7 cellular contexts compared by ENCODE assay signal in the genomic region with DNA sequence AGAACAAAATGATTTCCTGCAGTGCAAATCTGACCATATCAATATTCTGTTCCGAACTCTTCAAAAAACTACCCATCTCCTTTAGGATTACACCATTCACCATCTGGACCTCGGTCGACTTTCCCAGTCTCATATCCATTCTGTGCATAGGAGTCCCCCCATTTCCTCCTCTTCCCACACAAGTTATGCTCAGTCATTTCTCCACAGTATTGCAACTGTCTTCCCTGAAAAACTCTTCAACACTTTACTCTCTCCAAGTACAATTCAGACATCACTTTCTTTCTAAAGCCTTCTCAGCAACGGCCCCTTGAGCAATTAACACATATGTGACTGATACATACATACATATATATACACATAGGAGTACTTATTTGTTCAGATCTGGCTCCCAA. TPM values are rescaled to one million over a fixed set of nuclear protein-coding genes. Genes with fewer than 3 reads are reported as not detected.
DNase-seq lines count a peak whose midpoint lies in the region; ATAC-seq and TF ChIP-seq lines count a peak whose summit lies in the region.
"Had no signal": no experiment of that assay in that cellular context is flagged by ENCODE, and none has a peak within 500 bp of the region (broad histone marks: within the 10 kb centered on the region; RNA-seq: fewer than 3 reads in every experiment).

No MANE protein-coding gene starts in this region.

- peaks cover 8% of the 10 kb centered on the region for H3K36me3 Mint-ChIP-seq in activated CD8-positive, alpha-beta T cell treated with anti-CD3 and anti-CD28 coated beads for 36 hours (ENCODE audit: low read depth)

- no peak for ATAC-seq in activated CD8-positive, alpha-beta T cell treated with anti-CD3 and anti-CD28 coated beads for 36 hours

- H3K27me3 ChIP-seq in Loucy (ENCODE audit: insufficient read depth, low read length, poor library complexity, severe bottlenecking): no peaks in the 10 kb centered on the region
- no peaks in the 10 kb centered on the region for H3K27me3 ChIP-seq in suprapubic skin

- no peaks in the 10 kb centered on the region for H3K9me2 ChIP-seq in Loucy (replicated peaks; ENCODE audit: low read depth, low read length)

- CTCF ChIA-PET in activated CD8-positive, alpha-beta T cell treated with anti-CD3 and anti-CD28 coated beads for 36 hours (lab: Charles Lee): interaction anchor here (1.3 to 2.6 kb wide), 2 partner anchors 10 to 60 kb away, joined by 4 to 9 read pairs; a partner anchor contains a TSS

- no peak for TF ChIP-seq EP300 in suprapubic skin (IDR thresholded peaks at IDR 0.05)

- DNase-seq in fibroblast of pulmonary artery (ENCODE audit: low read depth): no peak
- no peak for DNase-seq in suprapubic skin (ENCODE audit: low spot score in 2 of 2)
- DNase-seq in activated CD4-positive, alpha-beta T cell treated with anti-CD3 and anti-CD28 coated beads, Interleukin-2, amount 50 U/mL, for 1 hour: no peak
- no peak for DNase-seq in NCI-H2171 (lab: John Stamatoyannopoulos, UW)
- DNase-seq in activated CD8-positive, alpha-beta T cell treated with anti-CD3 and anti-CD28 coated beads for 36 hours: no peak

- POLR2A ChIA-PET in activated CD8-positive, alpha-beta T cell treated with anti-CD3 and anti-CD28 coated beads for 36 hours (lab: Charles Lee): interaction anchor here (1.6 to 2.5 kb wide), 3 partner anchors 17 to 25 kb away, joined by 6 to 9 read pairs (median 6); a partner anchor contains a TSS

- no peak for TF ChIP-seq POLR2A in suprapubic skin (IDR thresholded peaks at IDR 0.05)

- peak overlapping the region; percentile 86 for H3K9ac ChIP-seq in Loucy (ENCODE audit: low read depth, low read length, poor library complexity, severe bottlenecking)

- H3K9me3 Mint-ChIP-seq in activated CD8-positive, alpha-beta T cell treated with anti-CD3 and anti-CD28 coated beads for 36 hours: no peaks in the 10 kb centered on the region
- H3K9me3 Mint-ChIP-seq: neural crest cell had no signal

- peak overlapping the region; percentile 84 for H3K4me3 ChIP-seq in Loucy (ENCODE audit: low read length, poor library complexity, severe bottlenecking)
- peak overlapping the region; percentile 93 for H3K4me3 ChIP-seq in fibroblast of pulmonary artery (replicated peaks; ENCODE audit: low read depth, low read length)
- H3K4me3 ChIP-seq in suprapubic skin: peak overlapping the region; percentile 87

- no peak overlapping the region for H3K4me3 Mint-ChIP-seq in activated CD8-positive, alpha-beta T cell treated with anti-CD3 and anti-CD28 coated beads for 36 hours
- H3K4me3 Mint-ChIP-seq: neural crest cell had no signal

- no peaks in the 10 kb centered on the region for H3K27me3 Mint-ChIP-seq in activated CD8-positive, alpha-beta T cell treated with anti-CD3 and anti-CD28 coated beads for 36 hours

- H3K9me3 ChIP-seq in Loucy (ENCODE audit: insufficient read depth, low read depth, low read length): no peaks in the 10 kb centered on the region
- H3K9me3 ChIP-seq in suprapubic skin: no peaks in the 10 kb centered on the region

- H2AFZ ChIP-seq in Loucy (ENCODE audit: low read length): no peak overlapping the region

- intact Hi-C loops in activated CD8-positive, alpha-beta T cell treated with anti-CD3 and anti-CD28 coated beads for 36 hours (cut with micrococcal nuclease): no loop called here

- H3K36me3 ChIP-seq in Loucy (ENCODE audit: insufficient read depth, low read length): no peaks in the 10 kb centered on the region
- H3K36me3 ChIP-seq in suprapubic skin: no peaks in the 10 kb centered on the region

- H3K4me2 ChIP-seq in Loucy (ENCODE audit: low read depth, low read length, poor library complexity, severe bottlenecking): peak overlapping the region; percentile 88

- no peak overlapping the region for H3K27ac ChIP-seq in suprapubic skin

- no peaks in the 10 kb centered on the region for H3F3A ChIP-seq in Loucy (ENCODE audit: low read depth)

- WGBS in suprapubic skin: 44% methylated on average over 4 of the region's 4 CpGs

- H4K20me1 ChIP-seq in Loucy (ENCODE audit: insufficient read depth, low read length, poor library complexity, severe bottlenecking): no peaks in the 10 kb centered on the region

- H3K79me2 ChIP-seq in Loucy (ENCODE audit: insufficient read depth, low read length): peaks cover 63% of the 10 kb centered on the region

- H3K4me1 ChIP-seq in Loucy (ENCODE audit: insufficient read depth, low read length, poor library complexity, severe bottlenecking) (peaks cover 42% of the 10 kb centered on the region), suprapubic skin (peaks cover 31% of the 10 kb centered on the region)

- H3K27ac Mint-ChIP-seq in activated CD8-positive, alpha-beta T cell treated with anti-CD3 and anti-CD28 coated beads for 36 hours: no peak overlapping the region

- TF ChIP-seq CTCF in Loucy (conservative IDR thresholded peaks at IDR 0.05; ENCODE audit: low read length) (no peak; the same call in 1 of the 2 replicates), fibroblast of pulmonary artery (IDR thresholded peaks at IDR 0.05; ENCODE audit: low read length, missing control alignments) (no peak), suprapubic skin (IDR thresholded peaks at IDR 0.05) (no peak)
- TF ChIP-seq CTCF in activated CD8-positive, alpha-beta T cell treated with anti-CD3 and anti-CD28 coated beads for 36 hours (IDR thresholded peaks at IDR 0.05): no peak

- peaks cover 12% of the 10 kb centered on the region for H3K4me1 Mint-ChIP-seq in activated CD8-positive, alpha-beta T cell treated with anti-CD3 and anti-CD28 coated beads for 36 hours (ENCODE audit: low read depth)

RNA-seq across cellular contexts. Expression of a gene that starts 0.8 kb away (rescaled TPM):
- 1 to 10 TPM; 3.7 to 6.4 (median 4.8) TPM for total RNA-seq in suprapubic skin
- total RNA-seq in activated CD8-positive, alpha-beta T cell treated with anti-CD3 and anti-CD28 coated beads for 36 hours: 1 to 10 TPM; 5.3 to 6.2 TPM

RNA-seq across cellular contexts. Expression of a gene that starts 10.3 kb away (rescaled TPM):
- total RNA-seq in suprapubic skin: 100 to 1,000 TPM in 1 of 4 donors, 10 to 100 TPM in 3; 31.4 to 115 (median 64.4) TPM
- 10 to 100 TPM; 19.8 to 22.0 TPM for total RNA-seq in activated CD8-positive, alpha-beta T cell treated with anti-CD3 and anti-CD28 coated beads for 36 hours

RNA-seq across cellular contexts. Expression of a gene that starts 17.4 kb away (rescaled TPM):
- 1 to 10 TPM; 3.9 to 8.7 (median 6.0) TPM for total RNA-seq in suprapubic skin
- total RNA-seq in activated CD8-positive, alpha-beta T cell treated with anti-CD3 and anti-CD28 coated beads for 36 hours: 1 to 10 TPM; 9.7 to 9.8 TPM

RNA-seq across cellular contexts. Expression of a gene that starts 25.4 kb away (rescaled TPM):
- total RNA-seq in suprapubic skin: 10 to 100 TPM; 24.2 to 59.2 (median 28.6) TPM
- total RNA-seq in activated CD8-positive, alpha-beta T cell treated with anti-CD3 and anti-CD28 coated beads for 36 hours: 10 to 100 TPM; 22.7 to 22.8 TPM
